Comparison of ENCODE assay signal across 8 cellular contexts in genomic region chrY:2935606-2936521, GRCh38. TPM values are rescaled to one million over a fixed set of nuclear protein-coding genes. Genes with fewer than 3 reads are reported as not detected.
A peak's percentile ranks its signal among the peaks of the same experiment; 100 is the strongest.
DNase-seq lines count a peak whose midpoint lies in the region; ATAC-seq and TF ChIP-seq lines count a peak whose summit lies in the region.

No MANE protein-coding gene starts in this region.

- H3K36me3 Mint-ChIP-seq in naive thymus-derived CD8-positive, alpha-beta T cell: peaks cover 0 to 33% (median 3%) of the 10 kb centered on the region in 3 donors

- POLR2A ChIA-PET in naive thymus-derived CD8-positive, alpha-beta T cell (lab: Charles Lee): interaction anchor here (4.2 kb wide), 1 partner anchor 67 kb away, joined by 30 read pairs; no protein-coding TSS in a partner anchor

- intact Hi-C loops in stomach (cut with DNase I; ENCODE audit: low total_unique reads): no loop called here

- peak; percentile 56 for DNase-seq in CMK (ENCODE audit: low read depth)
- DNase-seq in RWPE2 (ENCODE audit: low spot score): peak; percentile 91
- DNase-seq in cortex of kidney (lab: John Stamatoyannopoulos, UW): peak; percentile 7
- peak in 7 of 10 donors; percentile 72 to 93 (median 82) for DNase-seq in naive thymus-derived CD8-positive, alpha-beta T cell
- no peak for DNase-seq in midbrain (lab: John Stamatoyannopoulos, UW)
- no peak for DNase-seq in NCI-H2029 (lab: John Stamatoyannopoulos, UW)
- DNase-seq in stomach: no peak

- H3K4me1 ChIP-seq in RWPE2 (ENCODE audit: insufficient read depth, poor library complexity, severe bottlenecking) (peaks cover 28% of the 10 kb centered on the region), stomach (peaks cover 0 to 52% (median 0%) of the 10 kb centered on the region in 4 donors)

- H3K4me3 ChIP-seq in RWPE2 (ENCODE audit: severe bottlenecking) (peak overlapping the region; percentile 74), stomach (peak overlapping the region in 2 of 4 donors; percentile 56 to 63)

- H3K9me3 ChIP-seq in RWPE2 (ENCODE audit: severe bottlenecking): no peaks in the 10 kb centered on the region
- no peaks in the 10 kb centered on the region for H3K9me3 ChIP-seq in stomach

- H3K27ac ChIP-seq in RWPE2 (ENCODE audit: poor library complexity, severe bottlenecking) (peak overlapping the region; percentile 96), stomach (peak overlapping the region in 2 of 5 donors; percentile 96 to 98)

- peaks cover 18 to 48% (median 29%) of the 10 kb centered on the region in 4 donors for H3K4me1 Mint-ChIP-seq in naive thymus-derived CD8-positive, alpha-beta T cell

- H3K27me3 ChIP-seq in RWPE2 (ENCODE audit: insufficient read depth, poor library complexity, severe bottlenecking) (no peaks in the 10 kb centered on the region), stomach (no peaks in the 10 kb centered on the region)

- TF ChIP-seq CTCF in RWPE2 (IDR thresholded peaks at IDR 0.05; ENCODE audit: poor library complexity, severe bottlenecking) (peak; percentile 96), stomach (IDR thresholded peaks at IDR 0.05) (peak in 2 of 7 experiments; percentile 59 to 63)

- 0 to 1% (median 0%) methylated on average over 25 to 74 of the region's 74 CpGs; no CpG with 5 or more reads in 2 of the 5 donors for WGBS in stomach, 5 donors

- no peak for TF ChIP-seq EP300 in stomach (IDR thresholded peaks at IDR 0.05)

- no peaks in the 10 kb centered on the region for H3K27me3 Mint-ChIP-seq in naive thymus-derived CD8-positive, alpha-beta T cell

- H3K4me3 Mint-ChIP-seq in naive thymus-derived CD8-positive, alpha-beta T cell: peak overlapping the region in 6 of 10 donors; percentile 87 to 96 (median 92)

- ATAC-seq in HG02798 (IDR thresholded peaks at IDR 0.05; ENCODE audit: poor library complexity, unreplicated experiment) (peak; percentile 83), RWPE2 (ENCODE audit: low read depth) (peak; percentile 79)
- peak; percentile 78 to 79 for ATAC-seq in naive thymus-derived CD8-positive, alpha-beta T cell

- TF ChIP-seq POLR2A in stomach (IDR thresholded peaks at IDR 0.05): no peak

- peak overlapping the region in 5 of 10 donors; percentile 99 for H3K27ac Mint-ChIP-seq in naive thymus-derived CD8-positive, alpha-beta T cell

- H3K9me3 Mint-ChIP-seq in naive thymus-derived CD8-positive, alpha-beta T cell: no peaks in the 10 kb centered on the region

- peaks cover 17% of the 10 kb centered on the region for H3K36me3 ChIP-seq in RWPE2 (ENCODE audit: low read depth)
- H3K36me3 ChIP-seq in stomach: no peaks in the 10 kb centered on the region

RNA-seq across cellular contexts. Expression of gene ZFY, which starts 0.7 kb away (rescaled TPM):
- 10 to 100 TPM; 27.9 to 31.2 TPM for total RNA-seq in naive thymus-derived CD8-positive, alpha-beta T cell
- polyA plus RNA-seq in naive thymus-derived CD8-positive, alpha-beta T cell: not detected
- 10 to 100 TPM in 1 of 5 donors, 1 to 10 TPM in 2, not detected in 2; 3.7 to 14.8 (median 4.0) TPM for total RNA-seq in stomach
- 1 to 10 TPM in 2 of 3 donors, not detected in 1; 2.9 to 4.1 TPM for polyA plus RNA-seq in stomach

Comparison
In these comparisons a context has a peak if more than half of its experiments do, and no peak if none do; other contexts are left out.
1. DNase-seq: peak in CMK (single experiment), RWPE2 (single experiment), cortex of kidney (single experiment) and naive thymus-derived CD8-positive, alpha-beta T cell (7 of 10); none in midbrain (single experiment), NCI-H2029 (single experiment) and stomach (single experiment).
2. Peak in every context shown above with its lines, with median percentiles within 50 percentile points of each other: ATAC-seq.